Comparison of ENCODE assay signal across 17 cellular contexts in genomic region chr1:94589728-94590127, GRCh38. TPM values are rescaled to one million over a fixed set of nuclear protein-coding genes. Genes with fewer than 3 reads are reported as not detected.
DNase-seq lines count a peak whose midpoint lies in the region; ATAC-seq and TF ChIP-seq lines count a peak whose summit lies in the region.
"Had no signal": no experiment of that assay in that cellular context is flagged by ENCODE, and none has a peak within 500 bp of the region (broad histone marks: within the 10 kb centered on the region; RNA-seq: fewer than 3 reads in every experiment).

No MANE protein-coding gene starts in this region.

- H3K27ac Mint-ChIP-seq in neural progenitor cell: peak overlapping the region; percentile 41
- H3K27ac Mint-ChIP-seq: HFFc6 had no signal

- no peaks in the 10 kb centered on the region for H4K20me1 ChIP-seq in neural progenitor cell (ENCODE audit: low read depth)

- H3K4me1 Mint-ChIP-seq in neural progenitor cell: peaks cover 46% of the 10 kb centered on the region

- H3K27ac ChIP-seq in adrenal gland (peak overlapping the region in 4 of 5 donors; percentile 19 to 87 (median 82)), coronary artery (peak overlapping the region; percentile 50 to 75), neural progenitor cell (no peak overlapping the region), thoracic aorta (peak overlapping the region; percentile 6 to 51)
- H3K27ac ChIP-seq: KMS-11 had no signal

- no peaks in the 10 kb centered on the region for H3K79me2 ChIP-seq in neural progenitor cell (ENCODE audit: low read depth)

- H3K27me3 Mint-ChIP-seq in neural progenitor cell (ENCODE audit: insufficient read depth, low read depth): peaks cover 6% of the 10 kb centered on the region

- H3K9me3 ChIP-seq in adrenal gland (replicated peaks in 1 of 3) (no peaks in the 10 kb centered on the region), neural progenitor cell (ENCODE audit: low read depth) (no peaks in the 10 kb centered on the region), thoracic aorta (no peaks in the 10 kb centered on the region)
- H3K9me3 ChIP-seq: MG63 had no signal

- no peak for TF ChIP-seq POLR2A in adrenal gland (IDR thresholded peaks at IDR 0.05)

- H3K9ac ChIP-seq in neural progenitor cell: no peak overlapping the region
- H3K9ac ChIP-seq: KMS-11 had no signal

- H3K4me3 ChIP-seq in adrenal gland (no peak overlapping the region), coronary artery (no peak overlapping the region), neural progenitor cell (no peak overlapping the region), thoracic aorta (no peak overlapping the region)
- H3K4me3 ChIP-seq: MG63 had no signal

- H3K9me3 Mint-ChIP-seq in neural progenitor cell: no peaks in the 10 kb centered on the region
- H3K9me3 Mint-ChIP-seq: HFFc6 had no signal

- intact Hi-C loops in adrenal gland (cut with DNase I): loop anchor here in 1 of 2 donors (10.0 kb wide), 1 partner anchor 215 kb away; no protein-coding TSS in a partner anchor

- no peaks in the 10 kb centered on the region for H3K36me3 Mint-ChIP-seq in neural progenitor cell
- H3K36me3 Mint-ChIP-seq: CD14-positive monocyte had no signal

- peaks cover 24 to 44% of the 10 kb centered on the region in 2 donors for H3K4me1 ChIP-seq in adrenal gland (replicated peaks in 1 of 2)
- peaks cover 34% of the 10 kb centered on the region for H3K4me1 ChIP-seq in neural progenitor cell
- H3K4me1 ChIP-seq in thoracic aorta (ENCODE audit: control insufficient read depth in 1 of 2, low read depth in 2 of 2): peaks cover 4 to 43% of the 10 kb centered on the region in 2 donors

- H3F3A ChIP-seq in neural progenitor cell (ENCODE audit: low read depth): peaks cover 22% of the 10 kb centered on the region

- no peak overlapping the region for H3K4me3 Mint-ChIP-seq in neural progenitor cell
- H3K4me3 Mint-ChIP-seq: HFFc6 had no signal

- H3K36me3 ChIP-seq in adrenal gland (replicated peaks in 1 of 2) (no peaks in the 10 kb centered on the region), neural progenitor cell (no peaks in the 10 kb centered on the region), thoracic aorta (no peaks in the 10 kb centered on the region)
- H3K36me3 ChIP-seq: MG63 had no signal

- WGBS in adrenal gland, 4 donors: 78 to 87% (median 83%) methylated on average over 4 of the region's 4 CpGs

- H3K27me3 ChIP-seq in adrenal gland (no peaks in the 10 kb centered on the region), neural progenitor cell (no peaks in the 10 kb centered on the region), thoracic aorta (replicated peaks; ENCODE audit: insufficient read depth) (no peaks in the 10 kb centered on the region)
- H3K27me3 ChIP-seq: MG63 had no signal

- no peak overlapping the region for H3K4me2 ChIP-seq in neural progenitor cell
- H3K4me2 ChIP-seq: KMS-11 had no signal

- TF ChIP-seq CTCF in adrenal gland (IDR thresholded peaks at IDR 0.05) (no peak), coronary artery (IDR thresholded peaks at IDR 0.05) (no peak), neural progenitor cell (IDR thresholded peaks at IDR 0.05) (no peak), thoracic aorta (IDR thresholded peaks at IDR 0.05) (no peak)

- no peak for ATAC-seq in thoracic aorta (ENCODE audit: insufficient number of reproducible peaks, low FRiP score, low read depth)
- ATAC-seq in GM21381 (IDR thresholded peaks at IDR 0.05; ENCODE audit: unreplicated experiment): no peak

- peak overlapping the region; percentile 8 for H2AFZ ChIP-seq in neural progenitor cell (replicated peaks)

- DNase-seq in adrenal gland (no peak), coronary artery (ENCODE audit: low spot score) (no peak), neural progenitor cell (ENCODE audit: low spot score) (no peak), thoracic aorta (ENCODE audit: low spot score) (no peak), GM19240 (ENCODE audit: insufficient read length, low spot score) (no peak), middle frontal gyrus (ENCODE audit: extremely low spot score, low spot score) (no peak)
- DNase-seq: ACHN, AML-193, HFFc6, MG63, NCI-H1092, NCI-H2107, NCI-H2227 treated with DMSO at 0.1 percent for 48 hours, NCI-H524 treated with DMSO at 0.1 percent for 48 hours had no signal

RNA-seq across cellular contexts. Expression of gene F3, which starts 48.2 kb away (rescaled TPM):
- 10 to 100 TPM; 11.8 to 38.9 (median 21.5) TPM for total RNA-seq in adrenal gland
- 10 to 100 TPM; 26.0 to 50.9 (median 34.3) TPM for polyA plus RNA-seq in adrenal gland
- 2.3 and 6.4 TPM in 2 replicates for total RNA-seq in neural progenitor cell (ENCODE audit: low replicate concordance)
- 10 to 100 TPM; 70.5 to 73.6 TPM for total RNA-seq in thoracic aorta
